ENCODE assay signal across 10 cellular contexts in genomic region chr1:246632584-246633168, GRCh38.
A peak's percentile ranks its signal among the peaks of the same experiment; 100 is the strongest.
DNase-seq lines count a peak whose midpoint lies in the region; ATAC-seq, FAIRE-seq and TF ChIP-seq lines count a peak whose summit lies in the region.
"Had no signal": no experiment of that assay in that cellular context is flagged by ENCODE, and none has a peak within 500 bp of the region (broad histone marks: within the 10 kb centered on the region; RNA-seq: fewer than 3 reads in every experiment).

No MANE protein-coding gene starts in this region.

- CTCF ChIA-PET in MCF 10A (lab: Yijun Ruan, JAX), result interaction anchor here (0.6 to 1.4 kb wide), 6 partner anchors 14 to 260 kb away, joined by 3 to 6 read pairs (median 6); no protein-coding TSS in a partner anchor

- H3K9me3 Mint-ChIP-seq in MCF 10A (ENCODE audit: unreplicated experiment), result no peaks in the 10 kb centered on the region
- H3K9me3 Mint-ChIP-seq in activated T-helper 1 cell treated with anti-CD3 and anti-CD28 coated beads, Interleukin-12 subunit alpha, Interleukin-12 subunit beta, Interleukin-2, Interleukin-4 antibody, amounts not matched to agents 30 ng/mL and 10 ng/mL and 1 ng/mL, durations not matched to agents 14 hours and 24 hours and 36 hours, result no peaks in the 10 kb centered on the region
- H3K9me3 Mint-ChIP-seq: activated B cell treated with CpG ODN at 0.5 μM for 24 hours, memory B cell had no signal

- no peak for FAIRE-seq in small intestine (lab: Jason Lieb, UNC)

- H3K4me3 ChIP-seq in lower lobe of right lung (no peak overlapping the region), urinary bladder (ENCODE audit: low read depth, low read length) (no peak overlapping the region), small intestine (ENCODE audit: low read depth in 1 of 2, low read length in 2 of 2) (no peak overlapping the region)

- H3K4me1 Mint-ChIP-seq in MCF 10A (ENCODE audit: insufficient read depth, unreplicated experiment), result peaks cover 8% of the 10 kb centered on the region
- peaks cover 6% of the 10 kb centered on the region for H3K4me1 Mint-ChIP-seq in activated T-helper 1 cell treated with anti-CD3 and anti-CD28 coated beads, Interleukin-12 subunit alpha, Interleukin-12 subunit beta, Interleukin-2, Interleukin-4 antibody, amounts not matched to agents 30 ng/mL and 10 ng/mL and 1 ng/mL, durations not matched to agents 14 hours and 24 hours and 36 hours (ENCODE audit: low read depth)

- BruUV-seq in MCF 10A (replicated peaks; lab: Mats Ljungman, UMichigan), result no TSS peak

- H3K4me1 ChIP-seq in lower lobe of right lung (peaks cover 6% of the 10 kb centered on the region), urinary bladder (ENCODE audit: insufficient read depth) (no peaks in the 10 kb centered on the region), small intestine (ENCODE audit: control insufficient read depth in 2 of 2, insufficient read depth in 1 of 2, low read depth in 1 of 2, low read length in 1 of 2) (no peaks in the 10 kb centered on the region)

- H3K27me3 ChIP-seq in lower lobe of right lung (ENCODE audit: low read depth) (no peaks in the 10 kb centered on the region), small intestine (ENCODE audit: control insufficient read depth in 2 of 2, insufficient read depth in 2 of 2, low read length in 2 of 2) (no peaks in the 10 kb centered on the region)

- ATAC-seq in lower lobe of right lung (peak; percentile 79 to 93), GM21528 (IDR thresholded peaks at IDR 0.05; ENCODE audit: low FRiP score, unreplicated experiment) (no peak)

- DNase-seq in HS-27A (ENCODE audit: low read depth), result peak; percentile 45
- DNase-seq in MCF 10A (ENCODE audit: unreplicated experiment), result peak; percentile 50
- DNase-seq in lower lobe of right lung, result no peak
- DNase-seq in activated T-helper 1 cell treated with anti-CD3 and anti-CD28 coated beads, Interleukin-12 subunit alpha, Interleukin-12 subunit beta, Interleukin-2, Interleukin-4 antibody, amounts not matched to agents 30 ng/mL and 10 ng/mL and 1 ng/mL, durations not matched to agents 14 hours and 24 hours and 36 hours (ENCODE audit: low spot score), result no peak
- no peak for DNase-seq in small intestine
- DNase-seq: activated B cell treated with CpG ODN at 0.5 μM for 24 hours, NCI-H526 treated with DMSO at 0.1 percent for 48 hours had no signal

- intact Hi-C loops in MCF 10A (cut with micrococcal nuclease) (no loop called here), lower lobe of right lung (cut with DNase I) (no loop called here)
- intact Hi-C loops in activated T-helper 1 cell treated with anti-CD3 and anti-CD28 coated beads, Interleukin-12 subunit alpha, Interleukin-12 subunit beta, Interleukin-2, Interleukin-4 antibody, amounts not matched to agents 30 ng/mL and 10 ng/mL and 1 ng/mL, durations not matched to agents 14 hours and 24 hours and 36 hours (cut with micrococcal nuclease), result loop anchor here (5.0 kb wide), 1 partner anchor 620 kb away; no protein-coding TSS in a partner anchor

- WGBS in urinary bladder, result 62% methylated on average over 3 of the region's 3 CpGs
- WGBS in small intestine, 3 donors, result 74 to 80% (median 80%) methylated on average over 3 of the region's 3 CpGs

- peak overlapping the region; percentile 50 for H3K27ac ChIP-seq in lower lobe of right lung
- H3K27ac ChIP-seq in urinary bladder (ENCODE audit: low read depth), result peak overlapping the region; percentile 23
- no peak overlapping the region for H3K27ac ChIP-seq in small intestine (ENCODE audit: low read depth in 1 of 2, low read length in 1 of 2)

- H3K27me3 Mint-ChIP-seq in MCF 10A (ENCODE audit: insufficient read depth, unreplicated experiment), result no peaks in the 10 kb centered on the region
- H3K27me3 Mint-ChIP-seq in activated T-helper 1 cell treated with anti-CD3 and anti-CD28 coated beads, Interleukin-12 subunit alpha, Interleukin-12 subunit beta, Interleukin-2, Interleukin-4 antibody, amounts not matched to agents 30 ng/mL and 10 ng/mL and 1 ng/mL, durations not matched to agents 14 hours and 24 hours and 36 hours (ENCODE audit: insufficient read depth), result no peaks in the 10 kb centered on the region
- H3K27me3 Mint-ChIP-seq: activated B cell treated with CpG ODN at 0.5 μM for 24 hours, memory B cell had no signal

- H3K9me3 ChIP-seq in lower lobe of right lung (no peaks in the 10 kb centered on the region), small intestine (ENCODE audit: control insufficient read depth, low read depth) (no peaks in the 10 kb centered on the region)

- H3K36me3 Mint-ChIP-seq in MCF 10A (ENCODE audit: insufficient read depth, unreplicated experiment), result peaks cover 25% of the 10 kb centered on the region
- peaks cover 29% of the 10 kb centered on the region for H3K36me3 Mint-ChIP-seq in activated T-helper 1 cell treated with anti-CD3 and anti-CD28 coated beads, Interleukin-12 subunit alpha, Interleukin-12 subunit beta, Interleukin-2, Interleukin-4 antibody, amounts not matched to agents 30 ng/mL and 10 ng/mL and 1 ng/mL, durations not matched to agents 14 hours and 24 hours and 36 hours (ENCODE audit: low read depth)

- peak overlapping the region; percentile 27 for H3K27ac Mint-ChIP-seq in MCF 10A (ENCODE audit: low read depth, unreplicated experiment)
- H3K27ac Mint-ChIP-seq in activated T-helper 1 cell treated with anti-CD3 and anti-CD28 coated beads, Interleukin-12 subunit alpha, Interleukin-12 subunit beta, Interleukin-2, Interleukin-4 antibody, amounts not matched to agents 30 ng/mL and 10 ng/mL and 1 ng/mL, durations not matched to agents 14 hours and 24 hours and 36 hours, result no peak overlapping the region
- H3K27ac Mint-ChIP-seq: activated B cell treated with CpG ODN at 0.5 μM for 24 hours, memory B cell had no signal

- no peak overlapping the region for H3K4me3 Mint-ChIP-seq in MCF 10A (ENCODE audit: unreplicated experiment)
- H3K4me3 Mint-ChIP-seq in activated T-helper 1 cell treated with anti-CD3 and anti-CD28 coated beads, Interleukin-12 subunit alpha, Interleukin-12 subunit beta, Interleukin-2, Interleukin-4 antibody, amounts not matched to agents 30 ng/mL and 10 ng/mL and 1 ng/mL, durations not matched to agents 14 hours and 24 hours and 36 hours, result no peak overlapping the region
- H3K4me3 Mint-ChIP-seq: activated B cell treated with CpG ODN at 0.5 μM for 24 hours, memory B cell had no signal

- no peak for TF ChIP-seq CTCF in MCF 10A (IDR thresholded peaks at IDR 0.05; ENCODE audit: unreplicated experiment)
- TF ChIP-seq CTCF in lower lobe of right lung (IDR thresholded peaks at IDR 0.05), result no peak

- POLR2A ChIA-PET in MCF 10A (lab: Yijun Ruan, JAX), result interaction anchor here (0.9 to 1.7 kb wide), 4 partner anchors 11 to 67 kb away, joined by 3 to 5 read pairs (median 4); partner anchors contain the start of gene CNST

- H3K36me3 ChIP-seq in lower lobe of right lung, result peaks cover 16% of the 10 kb centered on the region
- H3K36me3 ChIP-seq in urinary bladder (ENCODE audit: insufficient read depth), result peaks cover 2% of the 10 kb centered on the region
- H3K36me3 ChIP-seq in small intestine (ENCODE audit: control insufficient read depth in 2 of 2, insufficient read depth in 2 of 2, low read length in 2 of 2), result no peaks in the 10 kb centered on the region

Comparison
In these comparisons a context has a peak if more than half of its experiments do, and no peak if none do; other contexts are left out.
1. DNase-seq: peak in HS-27A (single experiment) and MCF 10A (single experiment); none in lower lobe of right lung (single experiment), activated T-helper 1 cell treated with anti-CD3 and anti-CD28 coated beads, Interleukin-12 subunit alpha, Interleukin-12 subunit beta, Interleukin-2, Interleukin-4 antibody, amounts not matched to agents 30 ng/mL and 10 ng/mL and 1 ng/mL, durations not matched to agents 14 hours and 24 hours and 36 hours (single experiment) and small intestine (single experiment).
2. H3K27ac ChIP-seq: peak in lower lobe of right lung (single experiment) and urinary bladder (single experiment); none in small intestine (0 of 2).